Comparison of ENCODE assay signal across 1 cellular context in genomic region chr19:48393559-48394330, GRCh38.
TF ChIP-seq lines count a peak whose summit lies in the region.

GRIN2D (plus strand) TSS chr19:48393668; CDS start chr19:48398393, 4,725 bp downstream.

TF ChIP-seq in K562, 482 proteins besides CTCF, POLR2A, EP300 and RAD21 (continued from another document and continues in another):
- TF ChIP-seq ZNF280B (CRISPR knock-in tag; IDR thresholded peaks at IDR 0.05) (no peak), CBFB (CRISPR knock-in tag; IDR thresholded peaks at IDR 0.05) (no peak), SREBF1 (IDR thresholded peaks at IDR 0.05; ENCODE audit: borderline replicate concordance, low read depth, low read length) (no peak), BRD4 (IDR thresholded peaks at IDR 0.05) (no peak), ETV6 (IDR thresholded peaks at IDR 0.05; ENCODE audit: borderline replicate concordance in 1 of 2, low read depth in 2 of 2, low read length in 1 of 2) (no peak), ETV6 (CRISPR knock-in tag; IDR thresholded peaks at IDR 0.05; ENCODE audit: borderline replicate concordance) (no peak), POLR2G (IDR thresholded peaks at IDR 0.05; ENCODE audit: low read depth, low read length) (peak; percentile 68), ZBTB2 (IDR thresholded peaks at IDR 0.05) (peak; percentile 39; the same call in 1 of the 2 replicates), CTCFL (IDR thresholded peaks at IDR 0.05; ENCODE audit: borderline replicate concordance, insufficient read depth, low read depth, low read length, poor library complexity, severe bottlenecking) (no peak), TGIF2 (CRISPR knock-in tag; IDR thresholded peaks at IDR 0.05) (no peak), OTX1 (CRISPR knock-in tag; IDR thresholded peaks at IDR 0.05) (no peak), STAT5B (CRISPR knock-in tag; IDR thresholded peaks at IDR 0.05) (no peak), ZZZ3 (IDR thresholded peaks at IDR 0.05) (no peak), FIP1L1 (IDR thresholded peaks at IDR 0.05; ENCODE audit: low read depth, low read length, poor library complexity, severe bottlenecking) (peak; percentile 49), ELF4 (CRISPR knock-in tag; IDR thresholded peaks at IDR 0.05) (0 out of 2 replicates have a peak, but pooled peaks have one; percentile 40), ZNF644 (tag; IDR thresholded peaks at IDR 0.05; ENCODE audit: low read depth) (no peak), RNF2 (IDR thresholded peaks at IDR 0.05) (no peak), ZBTB7A (IDR thresholded peaks at IDR 0.05; ENCODE audit: borderline replicate concordance, control insufficient read depth, low read depth, low read length) (peak; percentile 79; the same call in 1 of the 2 replicates), SP1 (CRISPR knock-in tag; IDR thresholded peaks at IDR 0.05) (peak; percentile 32), HMGN3 (IDR thresholded peaks at IDR 0.05; ENCODE audit: borderline replicate concordance, extremely low read depth, insufficient read length, low read depth, low read length) (peak; percentile 67), ZNF444 (CRISPR knock-in tag; IDR thresholded peaks at IDR 0.05) (no peak), LCOR (CRISPR knock-in tag; IDR thresholded peaks at IDR 0.05) (no peak), HES1 (IDR thresholded peaks at IDR 0.05; ENCODE audit: low read depth) (no peak), MYNN (IDR thresholded peaks at IDR 0.05) (peak; percentile 9; the same call in 1 of the 2 replicates), MYNN (CRISPR knock-in tag; IDR thresholded peaks at IDR 0.05) (no peak), VEZF1 (CRISPR knock-in tag; IDR thresholded peaks at IDR 0.05) (no peak; the same call in 1 of the 2 replicates), GTF3C2 (IDR thresholded peaks at IDR 0.05; ENCODE audit: borderline replicate concordance, extremely low read depth, insufficient read length) (no peak), GATA2 (CRISPR knock-in tag; IDR thresholded peaks at IDR 0.05) (no peak), ATF1 (CRISPR knock-in tag; IDR thresholded peaks at IDR 0.05) (no peak), ATF1 (tag; IDR thresholded peaks at IDR 0.05) (0 out of 2 replicates have a peak, but pooled peaks have one; percentile 12), MTA3 (IDR thresholded peaks at IDR 0.05; ENCODE audit: borderline replicate concordance) (0 out of 2 replicates have a peak, but pooled peaks have one; percentile 18), ZFX (CRISPR knock-in tag; IDR thresholded peaks at IDR 0.05) (peak; percentile 36; the same call in 1 of the 2 replicates), FOXA3 (CRISPR knock-in tag; conservative IDR thresholded peaks at IDR 0.05 in 1 of 2, IDR thresholded peaks at IDR 0.05 in 1 of 2) (no peak), ZHX1 (conservative IDR thresholded peaks at IDR 0.05; ENCODE audit: low read length) (no peak), ZNF224 (CRISPR knock-in tag; IDR thresholded peaks at IDR 0.05) (no peak), U2AF1 (optimal IDR thresholded peaks at IDR 0.05; ENCODE audit: low read depth, low read length) (no peak), GATAD2B (IDR thresholded peaks at IDR 0.05; ENCODE audit: borderline replicate concordance) (no peak), TFAP4 (CRISPR knock-in tag; IDR thresholded peaks at IDR 0.05; ENCODE audit: borderline replicate concordance) (peak; percentile 25; the same call in 1 of the 2 replicates), UBTF (IDR thresholded peaks at IDR 0.05; ENCODE audit: borderline replicate concordance in 1 of 2, low read depth in 2 of 2, low read length in 2 of 2) (peak in 1 of 2 experiments; percentile 56; a peak in 1 of 4 replicates), PTRF (tag; IDR thresholded peaks at IDR 0.05) (no peak), NFXL1 (CRISPR knock-in tag; IDR thresholded peaks at IDR 0.05) (no peak), POU5F1 (IDR thresholded peaks at IDR 0.05; ENCODE audit: borderline replicate concordance, low read depth, low read length, partially characterized antibody) (no peak), ZNF778 (CRISPR knock-in tag; IDR thresholded peaks at IDR 0.05) (no peak), TFE3 (CRISPR knock-in tag; IDR thresholded peaks at IDR 0.05) (no peak), POLR2AphosphoS2 (IDR thresholded peaks at IDR 0.05; ENCODE audit: low read length) (no peak), NFIX (CRISPR knock-in tag; IDR thresholded peaks at IDR 0.05; ENCODE audit: low read depth) (no peak), SIN3A (IDR thresholded peaks at IDR 0.05; ENCODE audit: borderline replicate concordance in 2 of 2, control insufficient read depth in 1 of 2, low read depth in 2 of 2, low read length in 2 of 2) (no peak)
